In genomic region chr6:142943746-142944125, GRCh38 we compare ENCODE assay signal across 8 cellular contexts. TPM values are rescaled to one million over a fixed set of nuclear protein-coding genes. Genes with fewer than 3 reads are reported as not detected.
A peak's percentile ranks its signal among the peaks of the same experiment; 100 is the strongest.
DNase-seq lines count a peak whose midpoint lies in the region; ATAC-seq and TF ChIP-seq lines count a peak whose summit lies in the region.

No MANE protein-coding gene starts in this region.

- H3K27me3 ChIP-seq in DND-41 (ENCODE audit: insufficient read depth, low read length, poor library complexity) (peaks cover 11% of the 10 kb centered on the region), right atrium auricular region (no peaks in the 10 kb centered on the region)

- H3K9me2 ChIP-seq in OCI-LY7 (ENCODE audit: insufficient read depth, low read length), result no peaks in the 10 kb centered on the region

- BruUV-seq in OCI-LY7 (replicated peaks; lab: Mats Ljungman, UMichigan), result no TSS peak

- ATAC-seq in DND-41 (ENCODE audit: insufficient read depth, low read depth), result peak; percentile 45
- ATAC-seq in GM19455 (IDR thresholded peaks at IDR 0.05; ENCODE audit: unreplicated experiment), result no peak

- TF ChIP-seq CTCF in DND-41 (IDR thresholded peaks at IDR 0.05; ENCODE audit: borderline replicate concordance, extremely low read depth, low read length, poor library complexity, severe bottlenecking), result peak; percentile 16
- TF ChIP-seq CTCF in OCI-LY7 (conservative IDR thresholded peaks at IDR 0.05; ENCODE audit: low read length), result peak; percentile 39
- TF ChIP-seq CTCF in right atrium auricular region (IDR thresholded peaks at IDR 0.05), result no peak

- H4K20me1 ChIP-seq in DND-41 (ENCODE audit: insufficient read depth, low read length) (no peaks in the 10 kb centered on the region), OCI-LY7 (ENCODE audit: insufficient read depth, low read length) (no peaks in the 10 kb centered on the region)

- CTCF ChIA-PET in OCI-LY7 (lab: Charles Lee; ENCODE audit: unreplicated experiment), result no interaction called here

- H2AFZ ChIP-seq in DND-41 (ENCODE audit: low read depth, low read length), result peak overlapping the region; percentile 53
- H2AFZ ChIP-seq in OCI-LY7 (ENCODE audit: low read length), result no peak overlapping the region

- no peaks in the 10 kb centered on the region for H3K9me3 ChIP-seq in DND-41 (ENCODE audit: insufficient read depth, low read length, severe bottlenecking)
- H3K9me3 ChIP-seq in OCI-LY7 (ENCODE audit: low read length), result no peaks in the 10 kb centered on the region
- H3K9me3 ChIP-seq in right atrium auricular region, result no peaks in the 10 kb centered on the region

- DNase-seq in DND-41, result peak; percentile 79
- peak; percentile 84 for DNase-seq in OCI-LY7 (ENCODE audit: low spot score)
- peak; percentile 39 for DNase-seq in activated naive CD4-positive, alpha-beta T cell treated with anti-CD3 and anti-CD28 coated beads, Interleukin-2, amount 50 U/mL, for 16 hours
- DNase-seq in right atrium auricular region (ENCODE audit: low spot score), result no peak
- no peak for DNase-seq in NCI-H2171 treated with DMSO at 0.1 percent for 48 hours (lab: John Stamatoyannopoulos, UW)
- no peak for DNase-seq in NCI-H2196 (lab: John Stamatoyannopoulos, UW; ENCODE audit: unreplicated experiment)

- H3K4me1 ChIP-seq in DND-41 (ENCODE audit: insufficient read depth, low read length), result peaks cover 47% of the 10 kb centered on the region
- H3K4me1 ChIP-seq in OCI-LY7 (ENCODE audit: insufficient read depth, low read length, poor library complexity, severe bottlenecking), result peaks cover 56% of the 10 kb centered on the region
- peaks cover 0 to 12% of the 10 kb centered on the region in 2 donors for H3K4me1 ChIP-seq in right atrium auricular region

- H3K4me3 ChIP-seq in DND-41 (ENCODE audit: low read depth in 1 of 2, low read length in 2 of 2) (peak overlapping the region; percentile 29 to 87), OCI-LY7 (ENCODE audit: low read depth, low read length, poor library complexity, severe bottlenecking) (peak overlapping the region; percentile 94), right atrium auricular region (peak overlapping the region; percentile 89 to 92), skin epidermis (peak overlapping the region; percentile 78 to 96 (median 85))

- H3K27ac ChIP-seq in DND-41 (ENCODE audit: low read length) (peak overlapping the region; percentile 99), OCI-LY7 (ENCODE audit: low read depth, low read length, poor library complexity, severe bottlenecking) (peak overlapping the region; percentile 95), right atrium auricular region (peak overlapping the region; percentile 99 to 100), skin epidermis (peak overlapping the region in 20 of 21 experiments; percentile 86 to 100 (median 98))

- peaks cover 44% of the 10 kb centered on the region for H3K79me2 ChIP-seq in DND-41 (ENCODE audit: insufficient read depth, low read length)
- peaks cover 55% of the 10 kb centered on the region for H3K79me2 ChIP-seq in OCI-LY7 (ENCODE audit: insufficient read depth, low read depth, low read length)

- intact Hi-C loops in OCI-LY7 (cut with micrococcal nuclease; ENCODE audit: unreplicated experiment), result loop anchor here (1.0 to 10.0 kb wide), 6 partner anchors 17 to 901 kb away; partner anchors contain the start of gene LTV1

- POLR2A ChIA-PET in OCI-LY7 (lab: Charles Lee), result interaction anchor here (0.6 to 2.0 kb wide), 7 partner anchors 9 to 248 kb away, joined by 3 to 10 read pairs (median 5); no protein-coding TSS in a partner anchor

- H3K36me3 ChIP-seq in DND-41 (ENCODE audit: insufficient read depth, low read length), result no peaks in the 10 kb centered on the region
- H3K36me3 ChIP-seq in OCI-LY7 (ENCODE audit: insufficient read depth, low read length), result no peaks in the 10 kb centered on the region
- no peaks in the 10 kb centered on the region for H3K36me3 ChIP-seq in right atrium auricular region

- H3K4me2 ChIP-seq in DND-41 (ENCODE audit: insufficient read depth, low read length) (peak overlapping the region; percentile 80), OCI-LY7 (ENCODE audit: low read length) (peak overlapping the region; percentile 97)

- peak overlapping the region; percentile 79 for H3K9ac ChIP-seq in DND-41 (ENCODE audit: low read depth, low read length)

RNA-seq across cellular contexts. Expression of gene HIVEP2, which starts 1.2 kb away (rescaled TPM):
- total RNA-seq in OCI-LY7 (2014; rRNA removed; shearing (Covaris generic)), result 16.9 and 24.6 TPM in 2 replicates
- total RNA-seq in OCI-LY7 (2022), result 18.8 and 21.9 TPM in 2 replicates
- 10 to 100 TPM; 19.2 to 28.6 TPM for total RNA-seq in right atrium auricular region

Comparison
In these comparisons a context has a peak if more than half of its experiments do, and no peak if none do; other contexts are left out.
1. DNase-seq: peak in DND-41 (single experiment), OCI-LY7 (single experiment) and activated naive CD4-positive, alpha-beta T cell treated with anti-CD3 and anti-CD28 coated beads, Interleukin-2, amount 50 U/mL, for 16 hours (single experiment); none in right atrium auricular region (single experiment), NCI-H2171 treated with DMSO at 0.1 percent for 48 hours (single experiment) and NCI-H2196 (single experiment).
2. CTCF ChIP-seq: peak in DND-41 (single experiment) and OCI-LY7 (single experiment); none in right atrium auricular region (0 of 2).
3. Peak in every context shown above with its lines, with median percentiles within 50 percentile points of each other: H3K27ac ChIP-seq and H3K4me3 ChIP-seq.